9 cellular contexts compared by ENCODE assay signal in genomic region chr12:51954465-51955361, GRCh38. TPM values are rescaled to one million over a fixed set of nuclear protein-coding genes. Genes with fewer than 3 reads are reported as not detected.
DNase-seq lines count a peak whose midpoint lies in the region; ATAC-seq, FAIRE-seq and TF ChIP-seq lines count a peak whose summit lies in the region.
"Had no signal": no experiment of that assay in that cellular context is flagged by ENCODE, and none has a peak within 500 bp of the region (broad histone marks: within the 10 kb centered on the region; RNA-seq: fewer than 3 reads in every experiment).

No MANE protein-coding gene starts in this region.

- H3K27ac ChIP-seq in left ventricle myocardium inferior (replicated peaks), result peak overlapping the region; percentile 89
- H3K27ac ChIP-seq in lower lobe of right lung, result peak overlapping the region; percentile 25
- peak overlapping the region; percentile 92 for H3K27ac ChIP-seq in vagina

- no peak for TF ChIP-seq POLR2A in vagina (IDR thresholded peaks at IDR 0.05)

- H3K4me1 ChIP-seq in left ventricle myocardium inferior, result peaks cover 72% of the 10 kb centered on the region
- peaks cover 56% of the 10 kb centered on the region for H3K4me1 ChIP-seq in lower lobe of right lung
- peaks cover 60% of the 10 kb centered on the region for H3K4me1 ChIP-seq in vagina

- H3K4me3 ChIP-seq in left ventricle myocardium inferior, result peak overlapping the region; percentile 2
- H3K4me3 ChIP-seq in lower lobe of right lung, result peak overlapping the region; percentile 4
- no peak overlapping the region for H3K4me3 ChIP-seq in vagina

- H3K36me3 ChIP-seq in left ventricle myocardium inferior, result no peaks in the 10 kb centered on the region
- H3K36me3 ChIP-seq in lower lobe of right lung, result no peaks in the 10 kb centered on the region
- no peaks in the 10 kb centered on the region for H3K36me3 ChIP-seq in vagina

- no peak for TF ChIP-seq CTCF in left ventricle myocardium inferior (IDR thresholded peaks at IDR 0.05; ENCODE audit: borderline replicate concordance)
- no peak for TF ChIP-seq CTCF in lower lobe of right lung (IDR thresholded peaks at IDR 0.05)
- TF ChIP-seq CTCF in vagina (IDR thresholded peaks at IDR 0.05), result no peak

- ATAC-seq in left ventricle myocardium superior (no peak), lower lobe of right lung (peak; percentile 25 to 52), GM18520 (IDR thresholded peaks at IDR 0.05; ENCODE audit: unreplicated experiment) (no peak)
- ATAC-seq: activated CD4-positive, CD25-positive, alpha-beta regulatory T cell treated with anti-CD3 and anti-CD28 coated beads, Interleukin-2, amount 50 U/mL, for 24 hours had no signal

- intact Hi-C loops in left ventricle myocardium inferior (cut with micrococcal nuclease), result no loop called here
- intact Hi-C loops in left ventricle myocardium superior (cut with micrococcal nuclease), result no loop called here
- intact Hi-C loops in lower lobe of right lung (cut with DNase I), result no loop called here
- intact Hi-C loops in vagina (cut with DNase I), result no loop called here

- no peak for FAIRE-seq in urothelium cell line (lab: Jason Lieb, UNC)

- in situ Hi-C loops in T47D (cut with HindIII; ENCODE audit: low pct_unique_long_range_greater_than_20kb, low sequenced_read_pairs), result no loop called here

- no peaks in the 10 kb centered on the region for H3K27me3 ChIP-seq in left ventricle myocardium inferior (ENCODE audit: low read depth)
- no peaks in the 10 kb centered on the region for H3K27me3 ChIP-seq in lower lobe of right lung (ENCODE audit: low read depth)
- no peaks in the 10 kb centered on the region for H3K27me3 ChIP-seq in vagina

- DNase-seq in left ventricle myocardium inferior (no peak), left ventricle myocardium superior (no peak), T47D (ENCODE audit: low read depth in 1 of 2, low spot score in 1 of 2) (peak; percentile 34 to 86), lower lobe of right lung (no peak), vagina (ENCODE audit: extremely low spot score in 2 of 2) (no peak), DMS53 (lab: John Stamatoyannopoulos, UW) (no peak), urothelium cell line (ENCODE audit: low spot score) (no peak)

- H3K9me3 ChIP-seq in left ventricle myocardium inferior (replicated peaks) (no peaks in the 10 kb centered on the region), lower lobe of right lung (no peaks in the 10 kb centered on the region), vagina (no peaks in the 10 kb centered on the region)

RNA-seq across cellular contexts. Expression of gene ACVR1B, which starts 3.2 kb away (rescaled TPM):
- 8.5 TPM for total RNA-seq in left ventricle myocardium inferior
- 11.2 TPM for total RNA-seq in left ventricle myocardium superior
- total RNA-seq in lower lobe of right lung, result 34.9 TPM
- 23.6 TPM for total RNA-seq in vagina

RNA-seq across cellular contexts. Expression of gene ACVRL1, which starts 47.4 kb away (rescaled TPM):
- 36.9 TPM for total RNA-seq in left ventricle myocardium inferior
- total RNA-seq in left ventricle myocardium superior, result 31.7 TPM
- 242 TPM for total RNA-seq in lower lobe of right lung
- total RNA-seq in vagina, result 115 TPM

RNA-seq across cellular contexts. Expression of gene TAMALIN, which starts 52.0 kb away (rescaled TPM):
- 20.0 TPM for total RNA-seq in left ventricle myocardium inferior
- 22.2 TPM for total RNA-seq in left ventricle myocardium superior
- 85.5 TPM for total RNA-seq in lower lobe of right lung
- 47.1 TPM for total RNA-seq in vagina

Comparison
In these comparisons a context has a peak if more than half of its experiments do, and no peak if none do; other contexts are left out.
1. DNase-seq: peak in T47D (2 of 2); none in left ventricle myocardium inferior (single experiment), left ventricle myocardium superior (single experiment), lower lobe of right lung (single experiment), vagina (0 of 2), DMS53 (single experiment) and urothelium cell line (single experiment).
2. H3K27ac ChIP-seq: peak in every context shown above with its lines; median percentile 92 in vagina; 89 in left ventricle myocardium inferior; 25 in lower lobe of right lung.
3. H3K4me3 ChIP-seq: peak in left ventricle myocardium inferior (single experiment) and lower lobe of right lung (single experiment); none in vagina (0 of 2).
4. ATAC-seq: peak in lower lobe of right lung (2 of 2); none in left ventricle myocardium superior (single experiment) and GM18520 (single experiment).